In the genomic region with DNA sequence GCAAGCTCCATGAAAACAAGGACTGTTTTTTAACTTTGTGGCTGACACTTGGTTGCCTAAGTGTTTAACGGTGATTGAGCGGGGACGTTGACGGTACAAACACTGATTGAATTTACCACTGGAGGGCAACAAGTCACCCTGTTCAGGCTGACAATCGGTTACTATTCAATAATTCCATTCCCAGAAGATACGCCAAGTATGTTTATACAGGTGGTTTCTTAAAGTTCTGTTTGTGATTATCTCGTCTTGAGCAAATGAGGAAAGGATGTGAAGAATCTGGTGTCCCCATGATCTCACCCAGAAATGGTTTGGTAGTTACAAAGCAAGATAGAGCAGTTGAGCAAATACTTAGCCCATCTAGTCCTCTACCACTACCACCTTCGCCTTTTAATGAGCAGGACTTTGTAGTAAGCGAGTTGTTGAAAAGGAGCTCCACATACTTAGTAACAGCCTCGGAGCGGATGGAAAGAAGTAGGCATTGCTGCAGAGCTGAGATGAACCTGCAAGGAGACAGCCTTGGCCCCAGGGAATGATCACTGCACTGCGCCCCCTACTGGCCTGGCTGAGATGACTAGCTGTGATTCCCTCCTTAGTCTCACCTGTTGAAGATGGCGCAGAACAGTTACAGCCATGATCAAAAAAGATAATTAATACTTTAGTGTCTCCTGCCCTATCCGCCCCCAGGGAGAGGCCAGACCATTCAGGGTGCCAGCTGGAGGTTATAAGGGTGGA, we compare ENCODE assay signal across 1 cellular context.
TF ChIP-seq lines count a peak whose summit lies in the region.

No MANE protein-coding gene starts in this region.

TF ChIP-seq in K562, 482 proteins besides CTCF, POLR2A, EP300 and RAD21 (continued from another document and continues in another):
- TF ChIP-seq, protein P1, sequence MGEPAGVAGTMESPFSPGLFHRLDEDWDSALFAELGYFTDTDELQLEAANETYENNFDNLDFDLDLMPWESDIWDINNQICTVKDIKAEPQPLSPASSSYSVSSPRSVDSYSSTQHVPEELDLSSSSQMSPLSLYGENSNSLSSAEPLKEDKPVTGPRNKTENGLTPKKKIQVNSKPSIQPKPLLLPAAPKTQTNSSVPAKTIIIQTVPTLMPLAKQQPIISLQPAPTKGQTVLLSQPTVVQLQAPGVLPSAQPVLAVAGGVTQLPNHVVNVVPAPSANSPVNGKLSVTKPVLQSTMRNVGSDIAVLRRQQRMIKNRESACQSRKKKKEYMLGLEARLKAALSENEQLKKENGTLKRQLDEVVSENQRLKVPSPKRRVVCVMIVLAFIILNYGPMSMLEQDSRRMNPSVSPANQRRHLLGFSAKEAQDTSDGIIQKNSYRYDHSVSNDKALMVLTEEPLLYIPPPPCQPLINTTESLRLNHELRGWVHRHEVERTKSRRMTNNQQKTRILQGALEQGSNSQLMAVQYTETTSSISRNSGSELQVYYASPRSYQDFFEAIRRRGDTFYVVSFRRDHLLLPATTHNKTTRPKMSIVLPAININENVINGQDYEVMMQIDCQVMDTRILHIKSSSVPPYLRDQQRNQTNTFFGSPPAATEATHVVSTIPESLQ (CRISPR knock-in tag; IDR thresholded peaks at IDR 0.05): no peak
- no peak for TF ChIP-seq ZNF174 (CRISPR knock-in tag; IDR thresholded peaks at IDR 0.05)
- TF ChIP-seq ZKSCAN8 (CRISPR knock-in tag; IDR thresholded peaks at IDR 0.05): no peak
- TF ChIP-seq HNRNPUL1 (IDR thresholded peaks at IDR 0.05; ENCODE audit: low read length): no peak
- no peak for TF ChIP-seq SOX6 (IDR thresholded peaks at IDR 0.05)
- peak; percentile 32 for TF ChIP-seq SMARCB1 (IDR thresholded peaks at IDR 0.05; ENCODE audit: insufficient read length, low read depth)
- TF ChIP-seq, protein P2, sequence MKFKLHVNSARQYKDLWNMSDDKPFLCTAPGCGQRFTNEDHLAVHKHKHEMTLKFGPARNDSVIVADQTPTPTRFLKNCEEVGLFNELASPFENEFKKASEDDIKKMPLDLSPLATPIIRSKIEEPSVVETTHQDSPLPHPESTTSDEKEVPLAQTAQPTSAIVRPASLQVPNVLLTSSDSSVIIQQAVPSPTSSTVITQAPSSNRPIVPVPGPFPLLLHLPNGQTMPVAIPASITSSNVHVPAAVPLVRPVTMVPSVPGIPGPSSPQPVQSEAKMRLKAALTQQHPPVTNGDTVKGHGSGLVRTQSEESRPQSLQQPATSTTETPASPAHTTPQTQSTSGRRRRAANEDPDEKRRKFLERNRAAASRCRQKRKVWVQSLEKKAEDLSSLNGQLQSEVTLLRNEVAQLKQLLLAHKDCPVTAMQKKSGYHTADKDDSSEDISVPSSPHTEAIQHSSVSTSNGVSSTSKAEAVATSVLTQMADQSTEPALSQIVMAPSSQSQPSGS (CRISPR knock-in tag; IDR thresholded peaks at IDR 0.05): no peak
- TF ChIP-seq HNRNPH1 (optimal IDR thresholded peaks at IDR 0.05; ENCODE audit: low read depth, low read length): no peak
- TF ChIP-seq SP1 (CRISPR knock-in tag; IDR thresholded peaks at IDR 0.05): 0 out of 2 replicates have a peak, but pooled peaks have one; percentile 26
- TF ChIP-seq, protein P3, sequence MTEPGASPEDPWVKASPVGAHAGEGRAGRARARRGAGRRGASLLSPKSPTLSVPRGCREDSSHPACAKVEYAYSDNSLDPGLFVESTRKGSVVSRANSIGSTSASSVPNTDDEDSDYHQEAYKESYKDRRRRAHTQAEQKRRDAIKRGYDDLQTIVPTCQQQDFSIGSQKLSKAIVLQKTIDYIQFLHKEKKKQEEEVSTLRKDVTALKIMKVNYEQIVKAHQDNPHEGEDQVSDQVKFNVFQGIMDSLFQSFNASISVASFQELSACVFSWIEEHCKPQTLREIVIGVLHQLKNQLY (CRISPR knock-in tag; conservative IDR thresholded peaks at IDR 0.05): no peak
- TF ChIP-seq ZFPM2 (CRISPR knock-in tag; IDR thresholded peaks at IDR 0.05): no peak
- peak; percentile 87 for TF ChIP-seq ZEB2 (IDR thresholded peaks at IDR 0.05)
- TF ChIP-seq, protein P4, sequence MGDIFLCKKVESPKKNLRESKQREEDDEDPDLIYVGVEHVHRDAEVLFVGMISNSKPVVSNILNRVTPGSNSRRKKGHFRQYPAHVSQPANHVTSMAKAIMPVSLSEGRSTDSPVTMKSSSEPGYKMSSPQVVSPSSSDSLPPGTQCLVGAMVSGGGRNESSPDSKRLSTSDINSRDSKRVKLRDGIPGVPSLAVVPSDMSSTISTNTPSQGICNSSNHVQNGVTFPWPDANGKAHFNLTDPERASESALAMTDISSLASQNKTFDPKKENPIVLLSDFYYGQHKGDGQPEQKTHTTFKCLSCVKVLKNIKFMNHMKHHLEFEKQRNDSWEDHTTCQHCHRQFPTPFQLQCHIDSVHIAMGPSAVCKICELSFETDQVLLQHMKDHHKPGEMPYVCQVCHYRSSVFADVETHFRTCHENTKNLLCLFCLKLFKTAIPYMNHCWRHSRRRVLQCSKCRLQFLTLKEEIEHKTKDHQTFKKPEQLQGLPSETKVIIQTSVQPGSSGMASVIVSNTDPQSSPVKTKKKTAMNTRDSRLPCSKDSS (IDR thresholded peaks at IDR 0.05; ENCODE audit: low read depth, partially characterized antibody): no peak
- TF ChIP-seq ZNF316 (IDR thresholded peaks at IDR 0.05): no peak
- no peak for TF ChIP-seq NFE2L1 (tag; IDR thresholded peaks at IDR 0.05; ENCODE audit: borderline replicate concordance, low read depth)
- no peak for TF ChIP-seq ZNF282 (CRISPR knock-in tag; IDR thresholded peaks at IDR 0.05)
- no peak for TF ChIP-seq ZNF507 (tag; conservative IDR thresholded peaks at IDR 0.05)
- TF ChIP-seq ATF1 (CRISPR knock-in tag; IDR thresholded peaks at IDR 0.05): no peak
- TF ChIP-seq ATF1 (tag; IDR thresholded peaks at IDR 0.05): peak; percentile 17
- no peak for TF ChIP-seq ZNF311 (CRISPR knock-in tag; IDR thresholded peaks at IDR 0.05)
- TF ChIP-seq, protein P5, sequence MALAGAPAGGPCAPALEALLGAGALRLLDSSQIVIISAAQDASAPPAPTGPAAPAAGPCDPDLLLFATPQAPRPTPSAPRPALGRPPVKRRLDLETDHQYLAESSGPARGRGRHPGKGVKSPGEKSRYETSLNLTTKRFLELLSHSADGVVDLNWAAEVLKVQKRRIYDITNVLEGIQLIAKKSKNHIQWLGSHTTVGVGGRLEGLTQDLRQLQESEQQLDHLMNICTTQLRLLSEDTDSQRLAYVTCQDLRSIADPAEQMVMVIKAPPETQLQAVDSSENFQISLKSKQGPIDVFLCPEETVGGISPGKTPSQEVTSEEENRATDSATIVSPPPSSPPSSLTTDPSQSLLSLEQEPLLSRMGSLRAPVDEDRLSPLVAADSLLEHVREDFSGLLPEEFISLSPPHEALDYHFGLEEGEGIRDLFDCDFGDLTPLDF (CRISPR knock-in tag; IDR thresholded peaks at IDR 0.05): no peak
- no peak for TF ChIP-seq TEAD2 (tag; IDR thresholded peaks at IDR 0.05)
- TF ChIP-seq TAL1 (IDR thresholded peaks at IDR 0.05): no peak
- TF ChIP-seq, protein P6, sequence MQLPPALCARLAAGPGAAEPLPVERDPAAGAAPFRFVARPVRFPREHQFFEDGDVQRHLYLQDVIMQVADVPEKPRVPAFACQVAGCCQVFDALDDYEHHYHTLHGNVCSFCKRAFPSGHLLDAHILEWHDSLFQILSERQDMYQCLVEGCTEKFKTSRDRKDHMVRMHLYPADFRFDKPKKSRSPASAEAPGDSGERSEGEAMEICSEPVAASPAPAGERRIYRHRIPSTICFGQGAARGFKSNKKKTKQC (CRISPR knock-in tag; IDR thresholded peaks at IDR 0.05): no peak
- TF ChIP-seq, protein P7, sequence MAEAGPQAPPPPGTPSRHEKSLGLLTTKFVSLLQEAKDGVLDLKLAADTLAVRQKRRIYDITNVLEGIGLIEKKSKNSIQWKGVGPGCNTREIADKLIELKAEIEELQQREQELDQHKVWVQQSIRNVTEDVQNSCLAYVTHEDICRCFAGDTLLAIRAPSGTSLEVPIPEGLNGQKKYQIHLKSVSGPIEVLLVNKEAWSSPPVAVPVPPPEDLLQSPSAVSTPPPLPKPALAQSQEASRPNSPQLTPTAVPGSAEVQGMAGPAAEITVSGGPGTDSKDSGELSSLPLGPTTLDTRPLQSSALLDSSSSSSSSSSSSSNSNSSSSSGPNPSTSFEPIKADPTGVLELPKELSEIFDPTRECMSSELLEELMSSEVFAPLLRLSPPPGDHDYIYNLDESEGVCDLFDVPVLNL (CRISPR knock-in tag; IDR thresholded peaks at IDR 0.05; ENCODE audit: low read depth): no peak
- no peak for TF ChIP-seq NR2C1 (IDR thresholded peaks at IDR 0.05)
- no peak for TF ChIP-seq NR2C1 (tag; IDR thresholded peaks at IDR 0.05)
- TF ChIP-seq, protein P8, sequence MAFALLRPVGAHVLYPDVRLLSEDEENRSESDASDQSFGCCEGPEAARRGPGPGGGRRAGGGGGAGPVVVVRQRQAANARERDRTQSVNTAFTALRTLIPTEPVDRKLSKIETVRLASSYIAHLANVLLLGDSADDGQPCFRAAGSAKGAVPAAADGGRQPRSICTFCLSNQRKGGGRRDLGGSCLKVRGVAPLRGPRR (CRISPR knock-in tag; IDR thresholded peaks at IDR 0.05): no peak
- TF ChIP-seq, protein P9, sequence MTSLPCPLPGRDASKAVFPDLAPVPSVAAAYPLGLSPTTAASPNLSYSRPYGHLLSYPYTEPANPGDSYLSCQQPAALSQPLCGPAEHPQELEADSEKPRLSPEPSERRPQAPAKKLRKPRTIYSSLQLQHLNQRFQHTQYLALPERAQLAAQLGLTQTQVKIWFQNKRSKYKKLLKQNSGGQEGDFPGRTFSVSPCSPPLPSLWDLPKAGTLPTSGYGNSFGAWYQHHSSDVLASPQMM (CRISPR knock-in tag; IDR thresholded peaks at IDR 0.05): no peak
- no peak for TF ChIP-seq CREBBP (IDR thresholded peaks at IDR 0.05; ENCODE audit: low read depth, low read length)
- no peak for TF ChIP-seq ETV5 (CRISPR knock-in tag; IDR thresholded peaks at IDR 0.05; ENCODE audit: low read depth)
- TF ChIP-seq SIN3A (IDR thresholded peaks at IDR 0.05; ENCODE audit: borderline replicate concordance in 2 of 2, control insufficient read depth in 1 of 2, low read depth in 2 of 2, low read length in 2 of 2): no peak
- TF ChIP-seq, protein P10, sequence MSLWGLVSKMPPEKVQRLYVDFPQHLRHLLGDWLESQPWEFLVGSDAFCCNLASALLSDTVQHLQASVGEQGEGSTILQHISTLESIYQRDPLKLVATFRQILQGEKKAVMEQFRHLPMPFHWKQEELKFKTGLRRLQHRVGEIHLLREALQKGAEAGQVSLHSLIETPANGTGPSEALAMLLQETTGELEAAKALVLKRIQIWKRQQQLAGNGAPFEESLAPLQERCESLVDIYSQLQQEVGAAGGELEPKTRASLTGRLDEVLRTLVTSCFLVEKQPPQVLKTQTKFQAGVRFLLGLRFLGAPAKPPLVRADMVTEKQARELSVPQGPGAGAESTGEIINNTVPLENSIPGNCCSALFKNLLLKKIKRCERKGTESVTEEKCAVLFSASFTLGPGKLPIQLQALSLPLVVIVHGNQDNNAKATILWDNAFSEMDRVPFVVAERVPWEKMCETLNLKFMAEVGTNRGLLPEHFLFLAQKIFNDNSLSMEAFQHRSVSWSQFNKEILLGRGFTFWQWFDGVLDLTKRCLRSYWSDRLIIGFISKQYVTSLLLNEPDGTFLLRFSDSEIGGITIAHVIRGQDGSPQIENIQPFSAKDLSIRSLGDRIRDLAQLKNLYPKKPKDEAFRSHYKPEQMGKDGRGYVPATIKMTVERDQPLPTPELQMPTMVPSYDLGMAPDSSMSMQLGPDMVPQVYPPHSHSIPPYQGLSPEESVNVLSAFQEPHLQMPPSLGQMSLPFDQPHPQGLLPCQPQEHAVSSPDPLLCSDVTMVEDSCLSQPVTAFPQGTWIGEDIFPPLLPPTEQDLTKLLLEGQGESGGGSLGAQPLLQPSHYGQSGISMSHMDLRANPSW (CRISPR knock-in tag; IDR thresholded peaks at IDR 0.05): no peak
- TF ChIP-seq CBX2 (IDR thresholded peaks at IDR 0.05; ENCODE audit: insufficient read depth, low read length, poor library complexity, severe bottlenecking): no peak
- TF ChIP-seq, protein P11, sequence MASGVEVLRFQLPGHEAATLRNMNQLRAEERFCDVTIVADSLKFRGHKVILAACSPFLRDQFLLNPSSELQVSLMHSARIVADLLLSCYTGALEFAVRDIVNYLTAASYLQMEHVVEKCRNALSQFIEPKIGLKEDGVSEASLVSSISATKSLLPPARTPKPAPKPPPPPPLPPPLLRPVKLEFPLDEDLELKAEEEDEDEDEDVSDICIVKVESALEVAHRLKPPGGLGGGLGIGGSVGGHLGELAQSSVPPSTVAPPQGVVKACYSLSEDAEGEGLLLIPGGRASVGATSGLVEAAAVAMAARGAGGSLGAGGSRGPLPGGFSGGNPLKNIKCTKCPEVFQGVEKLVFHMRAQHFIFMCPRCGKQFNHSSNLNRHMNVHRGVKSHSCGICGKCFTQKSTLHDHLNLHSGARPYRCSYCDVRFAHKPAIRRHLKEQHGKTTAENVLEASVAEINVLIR (CRISPR knock-in tag; IDR thresholded peaks at IDR 0.05): no peak
- 0 out of 2 replicates have a peak, but pooled peaks have one; percentile 23 for TF ChIP-seq NFE2 (IDR thresholded peaks at IDR 0.05; ENCODE audit: low read depth)
- no peak for TF ChIP-seq ZNF583 (CRISPR knock-in tag; IDR thresholded peaks at IDR 0.05)
- no peak for TF ChIP-seq RFX5 (IDR thresholded peaks at IDR 0.05; ENCODE audit: low read depth, low read length)
- 0 out of 2 replicates have a peak, but pooled peaks have one; percentile 49 for TF ChIP-seq SMAD3 (CRISPR knock-in tag; conservative IDR thresholded peaks at IDR 0.05)
- no peak for TF ChIP-seq FOSL1 (tag; conservative IDR thresholded peaks at IDR 0.05)
- no peak for TF ChIP-seq RAD51 (IDR thresholded peaks at IDR 0.05; ENCODE audit: borderline replicate concordance, low read depth)
- TF ChIP-seq TBL1XR1 (IDR thresholded peaks at IDR 0.05; ENCODE audit: low read length in 2 of 2): 0 out of 4 replicates have a peak, but pooled peaks of 1 of the 2 experiments have one; percentile 16
- peak; percentile 25 to 82 (median 66) for TF ChIP-seq YY1 (IDR thresholded peaks at IDR 0.05; ENCODE audit: borderline replicate concordance in 1 of 3, control insufficient read depth in 1 of 3, extremely low read depth in 1 of 3, insufficient read depth in 3 of 3, insufficient read length in 1 of 3, insufficient replicate concordance in 2 of 3, low read depth in 1 of 3, low read length in 2 of 3)
- TF ChIP-seq, protein P12, sequence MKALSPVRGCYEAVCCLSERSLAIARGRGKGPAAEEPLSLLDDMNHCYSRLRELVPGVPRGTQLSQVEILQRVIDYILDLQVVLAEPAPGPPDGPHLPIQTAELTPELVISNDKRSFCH (CRISPR knock-in tag; IDR thresholded peaks at IDR 0.05): no peak
- TF ChIP-seq, protein P12 (tag; IDR thresholded peaks at IDR 0.05): peak; percentile 51; the same call in 1 of the 2 replicates
- no peak for TF ChIP-seq ZC3H8 (IDR thresholded peaks at IDR 0.05)
- no peak for TF ChIP-seq PYGO2 (tag; IDR thresholded peaks at IDR 0.05)
- TF ChIP-seq ZNF695 (CRISPR knock-in tag; IDR thresholded peaks at IDR 0.05): no peak
- TF ChIP-seq U2AF1 (optimal IDR thresholded peaks at IDR 0.05; ENCODE audit: low read depth, low read length): no peak
- no peak for TF ChIP-seq SRSF3 (IDR thresholded peaks at IDR 0.05; ENCODE audit: insufficient read depth, low read length)
- no peak for TF ChIP-seq GABPA (tag; conservative IDR thresholded peaks at IDR 0.05; ENCODE audit: low read depth)
- TF ChIP-seq MYNN (IDR thresholded peaks at IDR 0.05): 0 out of 2 replicates have a peak, but pooled peaks have one; percentile 62
- TF ChIP-seq MYNN (CRISPR knock-in tag; IDR thresholded peaks at IDR 0.05): no peak
